Comparison of ENCODE assay signal across 10 cellular contexts in the genomic region with DNA sequence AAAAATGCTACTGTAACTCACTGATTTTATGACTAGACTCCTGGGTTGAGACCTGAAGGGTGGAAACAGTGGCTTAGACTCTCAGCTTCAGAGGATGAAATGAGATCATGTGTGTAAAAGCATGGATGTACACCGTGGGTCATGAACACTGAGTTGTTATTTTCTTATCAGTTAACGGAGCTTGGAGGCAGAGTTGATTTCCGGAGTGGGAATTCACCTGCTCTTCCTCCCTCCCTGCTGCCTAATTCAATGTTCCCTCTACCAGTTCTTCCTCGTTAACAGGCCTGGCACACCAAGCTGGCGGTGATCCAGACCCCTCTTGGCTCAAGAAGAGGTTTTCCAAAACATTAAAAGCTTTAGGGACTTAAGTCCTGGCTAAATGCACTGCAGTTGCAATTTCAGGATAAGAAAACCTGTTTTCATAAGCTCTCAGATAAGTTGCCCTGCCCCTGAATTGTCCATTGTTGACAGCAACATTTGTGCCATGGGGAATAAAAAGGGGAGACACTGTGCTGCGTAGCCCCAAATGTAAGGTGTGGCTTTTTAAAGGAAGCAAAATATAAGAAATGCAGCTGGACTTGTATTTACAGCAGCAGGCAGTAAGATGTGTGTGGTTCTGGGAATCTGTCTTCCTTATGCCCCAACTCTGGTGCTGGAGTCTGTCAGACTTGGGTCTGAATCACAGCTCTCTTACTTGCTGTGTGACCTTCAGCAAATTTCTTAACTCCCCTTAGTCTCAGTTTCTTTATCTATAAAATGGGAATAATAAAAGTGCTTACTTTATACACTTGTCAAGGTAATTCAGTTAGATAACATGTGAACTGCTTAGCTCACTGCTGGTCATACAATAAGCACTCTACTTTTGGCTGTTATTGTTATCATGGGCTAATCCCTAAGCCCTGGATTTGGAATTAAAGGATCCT. TPM values are rescaled to one million over a fixed set of nuclear protein-coding genes. Genes with fewer than 3 reads are reported as not detected.
A peak's percentile ranks its signal among the peaks of the same experiment; 100 is the strongest.
DNase-seq lines count a peak whose midpoint lies in the region; ATAC-seq and TF ChIP-seq lines count a peak whose summit lies in the region.
"Had no signal": no experiment of that assay in that cellular context is flagged by ENCODE, and none has a peak within 500 bp of the region (broad histone marks: within the 10 kb centered on the region; RNA-seq: fewer than 3 reads in every experiment).

No MANE protein-coding gene starts in this region.

- POLR2A ChIA-PET in MCF 10A (lab: Yijun Ruan, JAX) = interaction anchor here (0.7 to 2.2 kb wide), 4 partner anchors 10 to 1328 kb away, joined by 3 to 22 read pairs (median 4); a partner anchor contains a TSS

- BruUV-seq in MCF 10A (replicated peaks; lab: Mats Ljungman, UMichigan) (no TSS peak), mammary epithelial cell (replicated peaks; lab: Mats Ljungman, UMichigan) (no TSS peak)

- 52% methylated on average over 6 of the region's 6 CpGs for WGBS in mammary epithelial cell (ENCODE audit: low coverage, missing lambda C conversion rate)
- WGBS in body of pancreas, 2 donors = 6 to 11% methylated on average over 6 of the region's 6 CpGs
- 25% methylated on average over 6 of the region's 6 CpGs for WGBS in liver
- 9% methylated on average over 6 of the region's 6 CpGs for WGBS in urinary bladder

- peaks cover 43% of the 10 kb centered on the region for H3K4me1 Mint-ChIP-seq in MCF 10A (ENCODE audit: insufficient read depth, unreplicated experiment)

- no peak overlapping the region for H3K4me3 Mint-ChIP-seq in MCF 10A (ENCODE audit: unreplicated experiment)
- H3K4me3 Mint-ChIP-seq: nephron progenitor cell had no signal

- H3K4me2 ChIP-seq in mammary epithelial cell (ENCODE audit: insufficient read depth, low read depth, low read length) = no peak overlapping the region

- H2AFZ ChIP-seq in mammary epithelial cell (ENCODE audit: low read depth, low read length) = no peak overlapping the region

- intact Hi-C loops in MCF 10A (cut with micrococcal nuclease) (no loop called here), mammary epithelial cell (cut with micrococcal nuclease) (no loop called here), body of pancreas (cut with DNase I) (no loop called here)

- in situ Hi-C loops in mammary epithelial cell (cut with MboI; ENCODE audit: low sequenced_read_pairs in 2 of 2) = no loop called here
- in situ Hi-C loops in ACHN (cut with HindIII; ENCODE audit: low pct_ligation_motif_present, low pct_unique_long_range_greater_than_20kb, low sequenced_read_pairs) = no loop called here

- H4K20me1 ChIP-seq in mammary epithelial cell (ENCODE audit: insufficient read depth, low read length) = peaks cover 5% of the 10 kb centered on the region

- peaks cover 84% of the 10 kb centered on the region for H3K79me2 ChIP-seq in mammary epithelial cell (ENCODE audit: insufficient read depth, low read length)

- H3K36me3 ChIP-seq in mammary epithelial cell (ENCODE audit: insufficient read depth, low read length) (no peaks in the 10 kb centered on the region), body of pancreas (replicated peaks in 1 of 2; ENCODE audit: insufficient read depth in 1 of 2, low read depth in 2 of 2) (no peaks in the 10 kb centered on the region), liver (ENCODE audit: control insufficient read depth in 4 of 4, insufficient read depth in 3 of 4, low read depth in 1 of 4, low read length in 3 of 4) (no peaks in the 10 kb centered on the region), urinary bladder (ENCODE audit: insufficient read depth) (no peaks in the 10 kb centered on the region)

- H3K27ac Mint-ChIP-seq in MCF 10A (ENCODE audit: low read depth, unreplicated experiment) = peak overlapping the region; percentile 40
- H3K27ac Mint-ChIP-seq: nephron progenitor cell had no signal

- no peaks in the 10 kb centered on the region for H3K27me3 Mint-ChIP-seq in MCF 10A (ENCODE audit: insufficient read depth, unreplicated experiment)

- H3K9ac ChIP-seq in mammary epithelial cell (ENCODE audit: insufficient read depth, low read length) (no peak overlapping the region), liver (ENCODE audit: low read depth in 1 of 2, low read length in 2 of 2) (peak overlapping the region; percentile 42 to 51)

- H3K4me3 ChIP-seq in mammary epithelial cell (replicated peaks in 1 of 3; ENCODE audit: insufficient read depth in 1 of 3, low read depth in 2 of 3, low read length in 3 of 3) (no peak overlapping the region), body of pancreas (no peak overlapping the region), liver (ENCODE audit: low read depth in 1 of 3, low read length in 3 of 3) (no peak overlapping the region), urinary bladder (ENCODE audit: low read depth, low read length) (no peak overlapping the region)
- H3K4me3 ChIP-seq: dorsolateral prefrontal cortex had no signal

- H3K9me3 ChIP-seq in mammary epithelial cell (replicated peaks; ENCODE audit: insufficient read depth, low read length) (no peaks in the 10 kb centered on the region), body of pancreas (no peaks in the 10 kb centered on the region), liver (ENCODE audit: control insufficient read depth in 4 of 4, low read length in 3 of 4) (no peaks in the 10 kb centered on the region)

- H3K9me3 Mint-ChIP-seq in MCF 10A (ENCODE audit: unreplicated experiment) = no peaks in the 10 kb centered on the region
- H3K9me3 Mint-ChIP-seq: nephron progenitor cell had no signal

- no peaks in the 10 kb centered on the region for H3K36me3 Mint-ChIP-seq in MCF 10A (ENCODE audit: insufficient read depth, unreplicated experiment)

- DNase-seq in MCF 10A (ENCODE audit: unreplicated experiment) (peak; percentile 52), mammary epithelial cell (no peak), body of pancreas (peak; percentile 62 to 71 (median 68)), ACHN (no peak)
- DNase-seq: nephron progenitor cell had no signal

- peaks cover 17% of the 10 kb centered on the region for H3K4me1 ChIP-seq in mammary epithelial cell (ENCODE audit: insufficient read depth, low read length)
- H3K4me1 ChIP-seq in body of pancreas = peaks cover 54% of the 10 kb centered on the region
- H3K4me1 ChIP-seq in liver (ENCODE audit: control insufficient read depth in 4 of 4, insufficient read depth in 4 of 4, low read length in 3 of 4) = peaks cover 24 to 73% (median 65%) of the 10 kb centered on the region in 4 donors
- H3K4me1 ChIP-seq in urinary bladder (ENCODE audit: insufficient read depth) = peaks cover 5% of the 10 kb centered on the region

- peak in 1 of 2 donors; percentile 38 for TF ChIP-seq RAD21 in liver (IDR thresholded peaks at IDR 0.05)

- dilution Hi-C loops in mammary epithelial cell (cut with HindIII; ENCODE audit: low sequenced_read_pairs) = no loop called here

- ATAC-seq in body of pancreas (peak; percentile 65), HG03378 (IDR thresholded peaks at IDR 0.05; ENCODE audit: unreplicated experiment) (no peak), HG03097 (IDR thresholded peaks at IDR 0.05; ENCODE audit: low FRiP score, unreplicated experiment) (no peak)

- no peak for TF ChIP-seq POLR2A in body of pancreas (IDR thresholded peaks at IDR 0.05)

- CTCF ChIA-PET in MCF 10A (lab: Yijun Ruan, JAX) = interaction anchor here (0.5 to 1.2 kb wide), 2 partner anchors 9 to 129 kb away, joined by 3 to 4 read pairs; no protein-coding TSS in a partner anchor
- CTCF ChIA-PET in mammary epithelial cell (lab: Charles Lee; ENCODE audit: low non-redundant PET) = no interaction called here

- TF ChIP-seq CTCF in MCF 10A (IDR thresholded peaks at IDR 0.05; ENCODE audit: unreplicated experiment) (no peak), mammary epithelial cell (conservative IDR thresholded peaks at IDR 0.05 in 1 of 2, IDR thresholded peaks at IDR 0.05 in 1 of 2; ENCODE audit: extremely low read depth in 1 of 2, insufficient read depth in 1 of 2, low read depth in 1 of 2, low read length in 2 of 2) (no peak), body of pancreas (IDR thresholded peaks at IDR 0.05) (no peak), liver (IDR thresholded peaks at IDR 0.05; ENCODE audit: low read depth, low read length, missing input control) (no peak)

- H3K27me3 ChIP-seq in mammary epithelial cell (ENCODE audit: insufficient read depth, low read length) (no peaks in the 10 kb centered on the region), body of pancreas (no peaks in the 10 kb centered on the region), liver (ENCODE audit: control insufficient read depth in 4 of 4, insufficient read depth in 4 of 4, low read length in 3 of 4) (no peaks in the 10 kb centered on the region)
- H3K27me3 ChIP-seq: dorsolateral prefrontal cortex had no signal

- H3K27ac ChIP-seq in mammary epithelial cell (ENCODE audit: insufficient read depth, low read depth, low read length) (no peak overlapping the region), body of pancreas (peak overlapping the region in 3 of 4 donors; percentile 33 to 64 (median 44)), liver (ENCODE audit: low read depth in 1 of 2, low read length in 2 of 2) (peak overlapping the region; percentile 40 to 66), urinary bladder (ENCODE audit: low read depth) (peak overlapping the region; percentile 28)

TF ChIP-seq in liver, 16 proteins besides CTCF, POLR2A, EP300 and RAD21 (continues in another document):
- TF ChIP-seq NR2F2 (IDR thresholded peaks at IDR 0.05) (peak; percentile 13), FOXA1 (IDR thresholded peaks at IDR 0.05) (no peak), TAF1 (conservative IDR thresholded peaks at IDR 0.05) (no peak), JUND (IDR thresholded peaks at IDR 0.05) (no peak), GABPA (IDR thresholded peaks at IDR 0.05 in 1 of 2, conservative IDR thresholded peaks at IDR 0.05 in 1 of 2) (no peak)

RNA-seq across cellular contexts. Expression of a gene that starts 9.9 kb away (rescaled TPM):
- total RNA-seq in MCF 10A (2022) = 42.7 and 47.7 TPM in 2 replicates
- 10 to 100 TPM; 13.5 to 36.6 TPM for total RNA-seq in mammary epithelial cell
- 28.0 TPM for polyA plus RNA-seq in mammary epithelial cell
- 28.3 TPM for polyA minus RNA-seq in mammary epithelial cell
- 10 to 100 TPM; 28.8 to 73.2 TPM for total RNA-seq in body of pancreas
- total RNA-seq in liver = 10 to 100 TPM; 64.2 to 94.6 TPM
- polyA plus RNA-seq in liver = 10 to 100 TPM; 36.8 to 62.3 TPM
- 42.5 TPM for total RNA-seq in urinary bladder
- 29.0 TPM for polyA plus RNA-seq in urinary bladder

RNA-seq across cellular contexts. Expression of a gene that starts 49.2 kb away (rescaled TPM):
- total RNA-seq in MCF 10A (2022) (not detected in 2 replicates), mammary epithelial cell (1 to 10 TPM in 1 of 2 donors, under 1 TPM in 1; 0.33 to 1.1 TPM), body of pancreas (10 to 100 TPM in 1 of 2 donors, 1 to 10 TPM in 1; 1.0 to 15.2 TPM), liver (1 to 10 TPM in 1 of 2 donors, under 1 TPM in 1; 0.25 to 1.1 TPM), urinary bladder (10.8 TPM)
- polyA plus RNA-seq in mammary epithelial cell (0.11 TPM), liver (under 1 TPM; 0.20 to 0.21 TPM), urinary bladder (2.2 TPM)
- not detected for polyA minus RNA-seq in mammary epithelial cell

Comparison
In these comparisons a context has a peak if more than half of its experiments do, and no peak if none do; other contexts are left out.
1. DNase-seq: peak in MCF 10A (single experiment) and body of pancreas (4 of 4); none in mammary epithelial cell (single experiment) and ACHN (single experiment).